ENCODE assay signal across 11 cellular contexts in genomic region chr13:95457294-95457693, GRCh38.
DNase-seq lines count a peak whose midpoint lies in the region; ATAC-seq, FAIRE-seq and TF ChIP-seq lines count a peak whose summit lies in the region.
"Had no signal": no experiment of that assay in that cellular context is flagged by ENCODE, and none has a peak within 500 bp of the region (broad histone marks: within the 10 kb centered on the region; RNA-seq: fewer than 3 reads in every experiment).

No MANE protein-coding gene starts in this region.

- no peak for FAIRE-seq in D721Med (lab: Jason Lieb, UNC)
- FAIRE-seq in RCC 7860 (lab: Jason Lieb, UNC), result no peak
- FAIRE-seq: frontal cortex had no signal

- ATAC-seq in GM18909 (IDR thresholded peaks at IDR 0.05; ENCODE audit: poor library complexity, unreplicated experiment) (peak; percentile 100), HG02759 (IDR thresholded peaks at IDR 0.05; ENCODE audit: unreplicated experiment) (peak; percentile 98), IMR-90 (ENCODE audit: low read depth) (no peak), lower lobe of right lung (no peak)
- ATAC-seq: body of pancreas had no signal

- H2BK15ac ChIP-seq in IMR-90 (ENCODE audit: low read depth, low read length), result no peak overlapping the region

- no peak overlapping the region for H3K4me3 ChIP-seq in CD4-positive, alpha-beta memory T cell (ENCODE audit: low read length in 2 of 2)
- H3K4me3 ChIP-seq in IMR-90 (ENCODE audit: insufficient read depth, low read depth, low read length), result no peak overlapping the region
- H3K4me3 ChIP-seq in lower lobe of right lung, result no peak overlapping the region
- H3K4me3 ChIP-seq: body of pancreas had no signal

- H4K20me1 ChIP-seq in IMR-90 (ENCODE audit: insufficient read depth, low read length), result no peaks in the 10 kb centered on the region

- H2BK120ac ChIP-seq in IMR-90 (ENCODE audit: low read depth, low read length), result no peak overlapping the region

- H3K36me3 Mint-ChIP-seq in CD4-positive, alpha-beta memory T cell, result peaks cover 0 to 2% of the 10 kb centered on the region in 2 donors

- H3K9ac ChIP-seq in IMR-90 (ENCODE audit: low read depth, low read length), result no peak overlapping the region

- no peak overlapping the region for H2AFZ ChIP-seq in IMR-90 (replicated peaks; ENCODE audit: low read length, poor library complexity)

- CTCF ChIA-PET in CD4-positive, alpha-beta memory T cell (lab: Charles Lee; ENCODE audit: partially characterized antibody), result no interaction called here
- CTCF ChIA-PET in IMR-90 (lab: Yijun Ruan, JAX), result no interaction called here

- H3K9me1 ChIP-seq in IMR-90 (ENCODE audit: insufficient read depth, low read length), result no peaks in the 10 kb centered on the region

- dilution Hi-C loops in IMR-90 (cut with HindIII; ENCODE audit: low sequenced_read_pairs, unreplicated experiment), result no loop called here

- no peaks in the 10 kb centered on the region for H3K9me3 ChIP-seq in CD4-positive, alpha-beta memory T cell (ENCODE audit: control insufficient read depth in 1 of 2, low read length in 2 of 2)
- H3K9me3 ChIP-seq in IMR-90 (ENCODE audit: control insufficient read depth, insufficient read depth, low read length) (0 out of 2 replicates have a peak, but pooled peaks cover 3% of the 10 kb centered on the region), lower lobe of right lung (no peaks in the 10 kb centered on the region)
- H3K9me3 ChIP-seq: body of pancreas had no signal

- H4K5ac ChIP-seq in IMR-90 (ENCODE audit: low read depth, low read length), result no peak overlapping the region

- no peak overlapping the region for H2BK5ac ChIP-seq in IMR-90 (ENCODE audit: low read depth, low read length, poor library complexity, severe bottlenecking)

- no peak overlapping the region for H2AK5ac ChIP-seq in IMR-90 (ENCODE audit: low read depth, low read length)

- WGBS in IMR-90 (ENCODE audit: extremely low coverage in 2 of 2, insufficient read length in 1 of 2), 2 experiments, result no CpG with 5 or more reads among the region's 4 CpGs

- no peak for TF ChIP-seq CTCF in IMR-90 (conservative IDR thresholded peaks at IDR 0.05; ENCODE audit: low read depth, low read length)
- no peak for TF ChIP-seq CTCF in D721Med (IDR thresholded peaks at IDR 0.05; ENCODE audit: insufficient read depth, missing control alignments)
- no peak for TF ChIP-seq CTCF in lower lobe of right lung (IDR thresholded peaks at IDR 0.05)

- TF ChIP-seq POLR2A in IMR-90 (IDR thresholded peaks at IDR 0.05; ENCODE audit: low read depth, low read length), result no peak

- H3K18ac ChIP-seq in IMR-90 (ENCODE audit: low read depth, low read length), result no peak overlapping the region

- TF ChIP-seq RAD21 in IMR-90 (IDR thresholded peaks at IDR 0.05; ENCODE audit: low read length), result no peak

- peak overlapping the region in 5 of 8 donors; percentile 13 to 75 (median 62) for H3K4me3 Mint-ChIP-seq in CD4-positive, alpha-beta memory T cell
- H3K4me3 Mint-ChIP-seq: naive B cell had no signal

- H3K4me2 ChIP-seq in IMR-90 (ENCODE audit: low read depth, low read length), result no peak overlapping the region

- peaks cover 10 to 31% (median 18%) of the 10 kb centered on the region in 8 donors for H3K9me3 Mint-ChIP-seq in CD4-positive, alpha-beta memory T cell

- no peak overlapping the region for H2BK20ac ChIP-seq in IMR-90 (ENCODE audit: low read depth, low read length)

- no peak overlapping the region for H2AK9ac ChIP-seq in IMR-90 (replicated peaks; ENCODE audit: low read depth, low read length, poor library complexity)

- no peak overlapping the region for H3K56ac ChIP-seq in IMR-90 (ENCODE audit: extremely low read depth, insufficient read depth, low read length)

- H3K4ac ChIP-seq in IMR-90 (ENCODE audit: low read depth, low read length), result no peak overlapping the region

- POLR2A ChIA-PET in CD4-positive, alpha-beta memory T cell (lab: Charles Lee; ENCODE audit: partially characterized antibody), result no interaction called here
- POLR2A ChIA-PET in IMR-90 (lab: Charles Lee; ENCODE audit: unreplicated experiment), result no interaction called here

- no TSS peak for BruUV-seq in IMR-90 (replicated peaks; lab: Mats Ljungman, UMichigan)

- H3K4me1 ChIP-seq in CD4-positive, alpha-beta memory T cell (ENCODE audit: insufficient read depth, low read length), result no peaks in the 10 kb centered on the region
- H3K4me1 ChIP-seq in IMR-90 (ENCODE audit: control insufficient read depth, insufficient read depth, low read length) (no peaks in the 10 kb centered on the region), lower lobe of right lung (no peaks in the 10 kb centered on the region)
- H3K4me1 ChIP-seq: body of pancreas had no signal

- H3K36me3 ChIP-seq in CD4-positive, alpha-beta memory T cell (ENCODE audit: insufficient read depth, low read length), result no peaks in the 10 kb centered on the region
- H3K36me3 ChIP-seq in IMR-90 (ENCODE audit: control insufficient read depth, insufficient read depth, low read length) (no peaks in the 10 kb centered on the region), lower lobe of right lung (no peaks in the 10 kb centered on the region)

- in situ Hi-C loops in IMR-90 (cut with MboI; ENCODE audit: low sequenced_read_pairs), result no loop called here

- H3K4me1 Mint-ChIP-seq in CD4-positive, alpha-beta memory T cell, result peaks cover 8 to 23% (median 12%) of the 10 kb centered on the region in 4 donors
- H3K4me1 Mint-ChIP-seq: naive B cell had no signal

- intact Hi-C loops in CD4-positive, alpha-beta memory T cell (cut with micrococcal nuclease), result no loop called here
- intact Hi-C loops in IMR-90 (cut with micrococcal nuclease), result no loop called here
- intact Hi-C loops in lower lobe of right lung (cut with DNase I), result no loop called here

- no peak overlapping the region for H3K23ac ChIP-seq in IMR-90 (ENCODE audit: low read depth, low read length)

- H4K8ac ChIP-seq in IMR-90 (ENCODE audit: low read depth in 2 of 2, low read length in 2 of 2), result no peak overlapping the region

- no peak for DNase-seq in CD4-positive, alpha-beta memory T cell
- DNase-seq in IMR-90 (peak; percentile 10), D721Med (ENCODE audit: insufficient read length, low spot score) (no peak), RCC 7860 (ENCODE audit: low spot score) (no peak), lower lobe of right lung (no peak)
- DNase-seq in central memory CD4-positive, alpha-beta T cell, result no peak
- DNase-seq: body of pancreas, naive B cell had no signal

- no peak overlapping the region for H3K27ac Mint-ChIP-seq in CD4-positive, alpha-beta memory T cell
- H3K27ac Mint-ChIP-seq: naive B cell had no signal

- no peak overlapping the region for H3K14ac ChIP-seq in IMR-90 (replicated peaks; ENCODE audit: low read depth, low read length)

- H3K27me3 ChIP-seq in CD4-positive, alpha-beta memory T cell (ENCODE audit: insufficient read depth, low read length), result no peaks in the 10 kb centered on the region
- H3K27me3 ChIP-seq in IMR-90 (ENCODE audit: control insufficient read depth, insufficient read depth, low read length) (peaks cover 4% of the 10 kb centered on the region; the same call in 1 of the 2 replicates), lower lobe of right lung (ENCODE audit: low read depth) (no peaks in the 10 kb centered on the region)
- H3K27me3 ChIP-seq: body of pancreas had no signal

- no peaks in the 10 kb centered on the region for H3K79me1 ChIP-seq in IMR-90 (ENCODE audit: low read depth in 1 of 2, low read length in 2 of 2)

- H3K27ac ChIP-seq in CD4-positive, alpha-beta memory T cell (ENCODE audit: low read depth, low read length), result no peak overlapping the region
- H3K27ac ChIP-seq in IMR-90 (ENCODE audit: insufficient read depth, low read length) (no peak overlapping the region), lower lobe of right lung (no peak overlapping the region)
- H3K27ac ChIP-seq: body of pancreas had no signal

- H4K91ac ChIP-seq in IMR-90 (ENCODE audit: insufficient read depth, low read depth, low read length), result no peak overlapping the region

- H3K27me3 Mint-ChIP-seq in CD4-positive, alpha-beta memory T cell, result no peaks in the 10 kb centered on the region

TF ChIP-seq in IMR-90, 13 proteins besides CTCF, POLR2A, EP300 and RAD21:
- TF ChIP-seq FOS (IDR thresholded peaks at IDR 0.05; ENCODE audit: low read depth, low read length), result no peak
- TF ChIP-seq MAFK (IDR thresholded peaks at IDR 0.05; ENCODE audit: low read depth, low read length), result no peak
- no peak for TF ChIP-seq BHLHE40 (IDR thresholded peaks at IDR 0.05; ENCODE audit: low read depth, low read length)

Comparison
In these comparisons a context has a peak if more than half of its experiments do, and no peak if none do; other contexts are left out.
1. ATAC-seq: peak in GM18909 (single experiment) and HG02759 (single experiment); none in IMR-90 (single experiment) and lower lobe of right lung (0 of 2).